ENCODE assay signal across 13 cellular contexts in genomic region chr15:80906159-80906775, GRCh38.
DNase-seq lines count a peak whose midpoint lies in the region; ATAC-seq, FAIRE-seq and TF ChIP-seq lines count a peak whose summit lies in the region.
"Had no signal": no experiment of that assay in that cellular context is flagged by ENCODE, and none has a peak within 500 bp of the region (broad histone marks: within the 10 kb centered on the region; RNA-seq: fewer than 3 reads in every experiment).

No MANE protein-coding gene starts in this region.

- in situ Hi-C loops in K562 (cut with MboI), result no loop called here

- H3K36me3 ChIP-seq in K562 (ENCODE audit: control insufficient read depth, insufficient read depth, low read length), result no peaks in the 10 kb centered on the region
- no peaks in the 10 kb centered on the region for H3K36me3 ChIP-seq in Karpas-422 (ENCODE audit: insufficient read depth, low read length)

- ATAC-seq in K562 (no peak), HG02884 (IDR thresholded peaks at IDR 0.05; ENCODE audit: unreplicated experiment) (no peak)
- no peak for ATAC-seq in activated CD8-positive, alpha-beta T cell treated with anti-CD3 and anti-CD28 coated beads, Interleukin-2, amount 10 ng/mL, durations not matched to agents 7 days and 5 days
- ATAC-seq: stimulated activated memory B cell treated with anti-CD40 and anti-IgM and Interleukin-4, amounts not matched to agents 10 μg/mL and 1 μg/mL and 100 μg/mL, for 72 hours had no signal

- WGBS in K562 (ENCODE audit: insufficient coverage, low coverage, missing lambda C conversion rate), result 18% methylated on average over 11 of the region's 11 CpGs

- TF ChIP-seq RAD21 in K562 (CRISPR knock-in tag; conservative IDR thresholded peaks at IDR 0.05 in 1 of 2, IDR thresholded peaks at IDR 0.05 in 1 of 2), result no peak

- H3K4me3 ChIP-seq in K562, result no peak overlapping the region
- H3K4me3 ChIP-seq in Karpas-422 (ENCODE audit: low read length), result no peak overlapping the region
- H3K4me3 ChIP-seq: spleen had no signal

- H4K20me1 ChIP-seq in K562 (replicated peaks; ENCODE audit: control insufficient read depth, insufficient read depth, low read length), result peaks cover 16% of the 10 kb centered on the region
- no peaks in the 10 kb centered on the region for H4K20me1 ChIP-seq in Karpas-422 (ENCODE audit: insufficient read depth, low read depth, low read length)

- peaks cover 3% of the 10 kb centered on the region for H3K36me3 Mint-ChIP-seq in activated CD8-positive, alpha-beta T cell treated with anti-CD3 and anti-CD28 coated beads, Interleukin-2, amount 10 ng/mL, durations not matched to agents 7 days and 5 days (ENCODE audit: low read depth)

- no peak for TF ChIP-seq POLR2A in K562 (conservative IDR thresholded peaks at IDR 0.05)

- no peak overlapping the region for H2AFZ ChIP-seq in K562 (ENCODE audit: low read depth, low read length)
- H2AFZ ChIP-seq in Karpas-422 (ENCODE audit: low read length), result no peak overlapping the region

- no peak overlapping the region for H3K4me2 ChIP-seq in K562 (ENCODE audit: insufficient read depth, low read length)
- H3K4me2 ChIP-seq in Karpas-422 (ENCODE audit: low read depth, low read length, poor library complexity, severe bottlenecking), result no peak overlapping the region

- no peaks in the 10 kb centered on the region for H3K27me3 Mint-ChIP-seq in activated CD8-positive, alpha-beta T cell treated with anti-CD3 and anti-CD28 coated beads, Interleukin-2, amount 10 ng/mL, durations not matched to agents 7 days and 5 days (ENCODE audit: low read depth)
- H3K27me3 Mint-ChIP-seq: stimulated activated memory B cell treated with anti-CD40 and anti-IgM and Interleukin-4, amounts not matched to agents 10 μg/mL and 1 μg/mL and 100 μg/mL, for 72 hours had no signal

- H3K9me2 ChIP-seq in Karpas-422 (replicated peaks; ENCODE audit: insufficient read depth, low read length), result no peaks in the 10 kb centered on the region

- no peaks in the 10 kb centered on the region for H3K9me3 Mint-ChIP-seq in activated CD8-positive, alpha-beta T cell treated with anti-CD3 and anti-CD28 coated beads, Interleukin-2, amount 10 ng/mL, durations not matched to agents 7 days and 5 days (ENCODE audit: insufficient read depth)

- H3K9me3 ChIP-seq in K562 (replicated peaks; ENCODE audit: control insufficient read depth, insufficient read depth, low read depth, low read length) (no peaks in the 10 kb centered on the region), Karpas-422 (ENCODE audit: low read length) (no peaks in the 10 kb centered on the region)

- H3K27ac Mint-ChIP-seq in activated CD8-positive, alpha-beta T cell treated with anti-CD3 and anti-CD28 coated beads, Interleukin-2, amount 10 ng/mL, durations not matched to agents 7 days and 5 days, result no peak overlapping the region
- H3K27ac Mint-ChIP-seq: stimulated activated memory B cell treated with anti-CD40 and anti-IgM and Interleukin-4, amounts not matched to agents 10 μg/mL and 1 μg/mL and 100 μg/mL, for 72 hours had no signal

- no TSS peak for BruUV-seq in K562 (replicated peaks; lab: Mats Ljungman, UMichigan)

- H3K27me3 ChIP-seq in K562 (ENCODE audit: control insufficient read depth in 2 of 2, insufficient read depth in 2 of 2, low read length in 2 of 2), result peaks cover 7 to 38% of the 10 kb centered on the region in 2 experiments; a peak in 4 of 5 replicates
- no peaks in the 10 kb centered on the region for H3K27me3 ChIP-seq in Karpas-422 (ENCODE audit: low read length)
- H3K27me3 ChIP-seq: spleen had no signal

- H3K79me2 ChIP-seq in K562 (ENCODE audit: control insufficient read depth, insufficient read depth, low read length), result no peaks in the 10 kb centered on the region
- no peaks in the 10 kb centered on the region for H3K79me2 ChIP-seq in Karpas-422 (ENCODE audit: low read length)

- H3K27ac ChIP-seq in 22Rv1 (peak overlapping the region; percentile 81), K562 (ENCODE audit: extremely low read depth, low read depth, low read length) (no peak overlapping the region), Karpas-422 (ENCODE audit: low read length) (no peak overlapping the region)
- H3K27ac ChIP-seq: spleen had no signal

- DNase-seq in HS-27A (ENCODE audit: low read depth), result peak; percentile 40
- DNase-seq in NCI-H2171 treated with DMSO at 0.1 percent for 48 hours (lab: John Stamatoyannopoulos, UW), result peak; percentile 98
- DNase-seq in K562 (ENCODE audit: extremely low read depth in 1 of 4, low spot score in 3 of 4), result peak in 1 of 4 experiments; percentile 18
- no peak for DNase-seq in Karpas-422
- no peak for DNase-seq in stimulated activated naive CD4-positive, alpha-beta T cell (lab: John Stamatoyannopoulos, UW)
- no peak for DNase-seq in activated CD8-positive, alpha-beta T cell treated with anti-CD3 and anti-CD28 coated beads, Interleukin-2, amount 10 ng/mL, durations not matched to agents 7 days and 5 days
- DNase-seq: midbrain, NCI-H226, spleen had no signal

- FAIRE-seq in K562 (lab: Jason Lieb, UNC), result no peak
- FAIRE-seq: A204.1 had no signal

- H3K9ac ChIP-seq in K562 (ENCODE audit: insufficient read depth in 1 of 2, low read depth in 2 of 2, low read length in 2 of 2), result no peak overlapping the region
- H3K9ac ChIP-seq in Karpas-422 (ENCODE audit: low read length), result no peak overlapping the region

- intact Hi-C loops in K562 (cut with micrococcal nuclease), result no loop called here

- POLR2A ChIA-PET in K562 (lab: Yijun Ruan, JAX), result no interaction called here
- POLR2A ChIA-PET in activated CD8-positive, alpha-beta T cell treated with anti-CD3 and anti-CD28 coated beads, Interleukin-2, amount 10 ng/mL, durations not matched to agents 7 days and 5 days (lab: Charles Lee), result no interaction called here

- CTCF ChIA-PET in K562 (lab: Yijun Ruan, JAX; ENCODE audit: low intra/inter-chr PET ratio), result no interaction called here
- CTCF ChIA-PET in activated CD8-positive, alpha-beta T cell treated with anti-CD3 and anti-CD28 coated beads, Interleukin-2, amount 10 ng/mL, durations not matched to agents 7 days and 5 days (lab: Charles Lee), result no interaction called here

- no peak for TF ChIP-seq EP300 in K562 (IDR thresholded peaks at IDR 0.05; ENCODE audit: low read length)

- H3K9me1 ChIP-seq in K562 (ENCODE audit: control insufficient read depth, insufficient read depth, low read length), result no peaks in the 10 kb centered on the region

- TF ChIP-seq CTCF in 22Rv1 (IDR thresholded peaks at IDR 0.05), result no peak
- no peak for TF ChIP-seq CTCF in K562 (IDR thresholded peaks at IDR 0.05 in 2 of 3, conservative IDR thresholded peaks at IDR 0.05 in 1 of 3; ENCODE audit: insufficient read depth in 2 of 3, low read depth in 1 of 3, low read length in 3 of 3)

- H3K4me3 Mint-ChIP-seq in activated CD8-positive, alpha-beta T cell treated with anti-CD3 and anti-CD28 coated beads, Interleukin-2, amount 10 ng/mL, durations not matched to agents 7 days and 5 days, result no peak overlapping the region
- H3K4me3 Mint-ChIP-seq: stimulated activated memory B cell treated with anti-CD40 and anti-IgM and Interleukin-4, amounts not matched to agents 10 μg/mL and 1 μg/mL and 100 μg/mL, for 72 hours had no signal

- H3K4me1 ChIP-seq in K562 (replicated peaks in 1 of 2; ENCODE audit: control insufficient read depth in 2 of 2, insufficient read depth in 2 of 2, low read length in 2 of 2) (peaks cover 19 to 22% of the 10 kb centered on the region in 2 experiments; a peak in 4 of 5 replicates), Karpas-422 (ENCODE audit: low read length) (no peaks in the 10 kb centered on the region)
- H3K4me1 ChIP-seq: spleen had no signal

- no peaks in the 10 kb centered on the region for H3K4me1 Mint-ChIP-seq in activated CD8-positive, alpha-beta T cell treated with anti-CD3 and anti-CD28 coated beads, Interleukin-2, amount 10 ng/mL, durations not matched to agents 7 days and 5 days (ENCODE audit: low read depth)
- H3K4me1 Mint-ChIP-seq: stimulated activated memory B cell treated with anti-CD40 and anti-IgM and Interleukin-4, amounts not matched to agents 10 μg/mL and 1 μg/mL and 100 μg/mL, for 72 hours had no signal

TF ChIP-seq in K562, 482 proteins besides CTCF, POLR2A, EP300 and RAD21:
- TF ChIP-seq SAFB (IDR thresholded peaks at IDR 0.05; ENCODE audit: borderline replicate concordance, low read depth, low read length), result no peak
- TF ChIP-seq CREB5 (CRISPR knock-in tag; IDR thresholded peaks at IDR 0.05), result no peak
- TF ChIP-seq, protein P1, sequence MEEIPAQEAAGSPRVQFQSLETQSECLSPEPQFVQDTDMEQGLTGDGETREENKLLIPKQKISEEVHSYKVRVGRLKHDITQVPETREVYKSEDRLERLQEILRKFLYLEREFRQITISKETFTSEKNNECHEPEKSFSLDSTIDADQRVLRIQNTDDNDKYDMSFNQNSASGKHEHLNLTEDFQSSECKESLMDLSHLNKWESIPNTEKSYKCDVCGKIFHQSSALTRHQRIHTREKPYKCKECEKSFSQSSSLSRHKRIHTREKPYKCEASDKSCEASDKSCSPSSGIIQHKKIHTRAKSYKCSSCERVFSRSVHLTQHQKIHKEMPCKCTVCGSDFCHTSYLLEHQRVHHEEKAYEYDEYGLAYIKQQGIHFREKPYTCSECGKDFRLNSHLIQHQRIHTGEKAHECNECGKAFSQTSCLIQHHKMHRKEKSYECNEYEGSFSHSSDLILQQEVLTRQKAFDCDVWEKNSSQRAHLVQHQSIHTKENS (CRISPR knock-in tag; IDR thresholded peaks at IDR 0.05), result no peak
- TF ChIP-seq CBFB (CRISPR knock-in tag; IDR thresholded peaks at IDR 0.05), result no peak
- TF ChIP-seq WHSC1 (IDR thresholded peaks at IDR 0.05; ENCODE audit: low read length), result no peak
- peak; percentile 35 for TF ChIP-seq NFIC (IDR thresholded peaks at IDR 0.05)
- TF ChIP-seq CBX5 (IDR thresholded peaks at IDR 0.05; ENCODE audit: borderline replicate concordance, low read depth), result no peak
- TF ChIP-seq SMAD4 (CRISPR knock-in tag; conservative IDR thresholded peaks at IDR 0.05), result no peak
TF ChIP-seq in K562: peak in this region for 1.

Comparison
In these comparisons a context has a peak if more than half of its experiments do, and no peak if none do; other contexts are left out.
1. DNase-seq: peak in HS-27A (single experiment) and NCI-H2171 treated with DMSO at 0.1 percent for 48 hours (single experiment); none in Karpas-422 (single experiment), stimulated activated naive CD4-positive, alpha-beta T cell (0 of 6) and activated CD8-positive, alpha-beta T cell treated with anti-CD3 and anti-CD28 coated beads, Interleukin-2, amount 10 ng/mL, durations not matched to agents 7 days and 5 days (single experiment).